1 cellular context compared by ENCODE assay signal in genomic region chr19:45866400-45867176, GRCh38.
TF ChIP-seq lines count a peak whose summit lies in the region.

No MANE protein-coding gene starts in this region.

TF ChIP-seq in endothelial cell of umbilical vein, 7 proteins besides CTCF, POLR2A, EP300 and RAD21:
- TF ChIP-seq FOS (IDR thresholded peaks at IDR 0.05; ENCODE audit: borderline replicate concordance, insufficient read depth, low read length) (no peak), JUN (IDR thresholded peaks at IDR 0.05; ENCODE audit: borderline replicate concordance, insufficient read depth, insufficient read length, low read depth) (no peak), GATA2 (IDR thresholded peaks at IDR 0.05; ENCODE audit: insufficient read depth, insufficient read length, low read depth, low read length) (no peak), POLR2AphosphoS5 (IDR thresholded peaks at IDR 0.05; ENCODE audit: insufficient read depth, low read depth, low read length) (no peak), EZH2 (IDR thresholded peaks at IDR 0.05; ENCODE audit: borderline replicate concordance, low read depth, low read length, severe bottlenecking) (peak; percentile 47)
- TF ChIP-seq, protein P1, sequence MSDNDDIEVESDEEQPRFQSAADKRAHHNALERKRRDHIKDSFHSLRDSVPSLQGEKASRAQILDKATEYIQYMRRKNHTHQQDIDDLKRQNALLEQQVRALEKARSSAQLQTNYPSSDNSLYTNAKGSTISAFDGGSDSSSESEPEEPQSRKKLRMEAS (IDR thresholded peaks at IDR 0.05; ENCODE audit: insufficient read depth, insufficient read length) = no peak
